Comparison of ENCODE assay signal across 1 cellular context in the genomic region with DNA sequence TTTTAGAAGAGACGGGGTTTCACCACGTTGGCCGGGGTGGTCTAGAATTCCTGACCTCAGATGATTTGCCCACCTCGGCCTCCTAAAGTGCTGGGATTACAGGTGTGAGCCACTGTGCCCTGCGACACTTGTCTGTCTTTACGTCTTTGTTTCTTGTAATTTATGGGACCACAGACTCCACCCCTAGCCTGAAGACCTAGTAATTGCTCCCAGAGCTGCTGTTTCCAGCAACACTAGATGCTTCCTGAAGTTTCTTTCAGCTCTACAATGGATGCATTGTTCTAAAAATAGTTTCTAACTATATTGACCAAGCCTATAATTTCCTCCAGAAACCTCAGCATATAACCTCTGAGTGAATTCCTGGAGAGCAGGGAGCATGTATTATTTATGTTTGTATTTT.
TF ChIP-seq lines count a peak whose summit lies in the region.

No MANE protein-coding gene starts in this region.

TF ChIP-seq in WTC11, 78 proteins besides CTCF, POLR2A, EP300 and RAD21 (continued from another document):
- TF ChIP-seq ZBTB43 (CRISPR knock-in tag; IDR thresholded peaks at IDR 0.05), result no peak
- no peak for TF ChIP-seq ZNF317 (CRISPR knock-in tag; IDR thresholded peaks at IDR 0.05; ENCODE audit: borderline replicate concordance, low read depth)
